9 cellular contexts compared by ENCODE assay signal in genomic region chr2:12057436-12058166, GRCh38.
DNase-seq lines count a peak whose midpoint lies in the region; ATAC-seq, FAIRE-seq and TF ChIP-seq lines count a peak whose summit lies in the region.
"Had no signal": no experiment of that assay in that cellular context is flagged by ENCODE, and none has a peak within 500 bp of the region (broad histone marks: within the 10 kb centered on the region; RNA-seq: fewer than 3 reads in every experiment).

No MANE protein-coding gene starts in this region.

- peak overlapping the region; percentile 82 for H3K4ac ChIP-seq in H1 (replicated peaks; ENCODE audit: insufficient read length, low read depth, low read length)

- H3K79me2 ChIP-seq in H1 (ENCODE audit: control insufficient read depth in 1 of 2, insufficient read depth in 2 of 2, low read length in 2 of 2), result no peaks in the 10 kb centered on the region

- peaks cover 6% of the 10 kb centered on the region for H3K27me3 Mint-ChIP-seq in type B pancreatic cell

- peak overlapping the region; percentile 52 for H2BK120ac ChIP-seq in H1 (replicated peaks; ENCODE audit: low read depth, low read length)

- DNase-seq in NOMO-1 treated with dmso at 0.1 percent for 144 hours (lab: John Stamatoyannopoulos, UW; ENCODE audit: unreplicated experiment) (peak; percentile 85), H1 (ENCODE audit: low read depth in 1 of 2, low spot score in 2 of 2) (no peak), HPDE6-E6E7 (ENCODE audit: extremely low spot score) (no peak), type B pancreatic cell (ENCODE audit: extremely low spot score, unreplicated experiment) (no peak), superior temporal gyrus (ENCODE audit: extremely low spot score) (no peak)
- DNase-seq in stimulated activated effector memory CD8-positive, alpha-beta T cell treated with anti-CD3 and anti-CD28 coated beads, Interleukin-12 subunit alpha, Interleukin-12 subunit beta, amount 100 ng/mL, for 72 hours (ENCODE audit: low spot score in 2 of 2), result peak; percentile 47 to 78

- no peak overlapping the region for H3K27ac ChIP-seq in H1 (ENCODE audit: low read depth, low read length)

- 0 out of 2 replicates have a peak overlapping the region, but pooled peaks have one; percentile 39 for H3K18ac ChIP-seq in H1 (ENCODE audit: extremely low read depth, low read length)

- H3K4me3 Mint-ChIP-seq in stimulated activated effector memory CD8-positive, alpha-beta T cell treated with anti-CD3 and anti-CD28 coated beads, Interleukin-12 subunit alpha, Interleukin-12 subunit beta, amount 100 ng/mL, for 72 hours, result peak overlapping the region; percentile 30
- H3K4me3 Mint-ChIP-seq in type B pancreatic cell, result no peak overlapping the region
- H3K4me3 Mint-ChIP-seq: T-helper 1 cell treated with Interleukin-12 subunit alpha and Interleukin-12 subunit beta and Interleukin-4 antibody, amounts not matched to agents 30 μg/mL and 1 μg/mL, for 36 hours had no signal

- peaks cover 46% of the 10 kb centered on the region for H3K4me1 Mint-ChIP-seq in stimulated activated effector memory CD8-positive, alpha-beta T cell treated with anti-CD3 and anti-CD28 coated beads, Interleukin-12 subunit alpha, Interleukin-12 subunit beta, amount 100 ng/mL, for 72 hours
- peaks cover 20% of the 10 kb centered on the region for H3K4me1 Mint-ChIP-seq in type B pancreatic cell (ENCODE audit: unreplicated experiment)

- CTCF ChIA-PET in H1 (lab: Charles Lee; ENCODE audit: partially characterized antibody), result interaction anchor here (1.2 to 1.7 kb wide), 2 partner anchors 9 kb away, joined by 3 to 8 read pairs; no protein-coding TSS in a partner anchor

- H2AFZ ChIP-seq in H1 (ENCODE audit: low read length), result 0 out of 2 replicates have a peak overlapping the region, but pooled peaks have one; percentile 0

- H4K20me1 ChIP-seq in H1 (replicated peaks in 1 of 2; ENCODE audit: control insufficient read depth in 1 of 2, insufficient read depth in 2 of 2, low read length in 2 of 2), result no peaks in the 10 kb centered on the region

- H3K14ac ChIP-seq in H1 (ENCODE audit: insufficient read length), result no peak overlapping the region

- H3K23ac ChIP-seq in H1 (ENCODE audit: insufficient read length), result no peak overlapping the region

- ATAC-seq in GM19023 (IDR thresholded peaks at IDR 0.05; ENCODE audit: unreplicated experiment) (peak; percentile 76), HG02870 (IDR thresholded peaks at IDR 0.05; ENCODE audit: unreplicated experiment) (peak; percentile 75)
- ATAC-seq in stimulated activated effector memory CD8-positive, alpha-beta T cell treated with anti-CD3 and anti-CD28 coated beads, Interleukin-12 subunit alpha, Interleukin-12 subunit beta, amount 100 ng/mL, for 72 hours, result peak; percentile 95

- no peak overlapping the region for H3K4me3 ChIP-seq in H1 (ENCODE audit: extremely low read depth in 1 of 4, insufficient read depth in 2 of 4, low read depth in 3 of 4, low read length in 4 of 4)

- H2BK5ac ChIP-seq in H1 (ENCODE audit: low read depth, low read length), result peak overlapping the region; percentile 69; the same call in 1 of the 2 replicates

- H3K4me2 ChIP-seq in H1 (ENCODE audit: insufficient read depth in 1 of 2, low read depth in 2 of 2, low read length in 2 of 2), result no peak overlapping the region

- no peak overlapping the region for H4K5ac ChIP-seq in H1 (ENCODE audit: insufficient read length, low read depth, low read length)

- H3K27ac Mint-ChIP-seq in stimulated activated effector memory CD8-positive, alpha-beta T cell treated with anti-CD3 and anti-CD28 coated beads, Interleukin-12 subunit alpha, Interleukin-12 subunit beta, amount 100 ng/mL, for 72 hours, result peak overlapping the region; percentile 18
- no peak overlapping the region for H3K27ac Mint-ChIP-seq in type B pancreatic cell
- H3K27ac Mint-ChIP-seq: T-helper 1 cell treated with Interleukin-12 subunit alpha and Interleukin-12 subunit beta and Interleukin-4 antibody, amounts not matched to agents 30 μg/mL and 1 μg/mL, for 36 hours had no signal

- H3K4me1 ChIP-seq in H1 (replicated peaks in 1 of 4; ENCODE audit: control insufficient read depth in 3 of 4, insufficient read depth in 4 of 4, low read length in 3 of 4), result peaks cover 0 to 4% (median 1%) of the 10 kb centered on the region in 4 experiments; a peak in 3 of 7 replicates

- H4K91ac ChIP-seq in H1 (replicated peaks; ENCODE audit: insufficient read length, low read length), result peak overlapping the region; percentile 87

- H3K27me3 ChIP-seq in H1 (replicated peaks in 1 of 4; ENCODE audit: control insufficient read depth in 3 of 4, extremely low read depth in 1 of 4, insufficient read depth in 3 of 4, low read length in 3 of 4), result no peaks in the 10 kb centered on the region

- H3K9me3 Mint-ChIP-seq in stimulated activated effector memory CD8-positive, alpha-beta T cell treated with anti-CD3 and anti-CD28 coated beads, Interleukin-12 subunit alpha, Interleukin-12 subunit beta, amount 100 ng/mL, for 72 hours, result peaks cover 4% of the 10 kb centered on the region
- peaks cover 5% of the 10 kb centered on the region for H3K9me3 Mint-ChIP-seq in type B pancreatic cell

- TF ChIP-seq EP300 in H1 (IDR thresholded peaks at IDR 0.05; ENCODE audit: borderline replicate concordance in 1 of 2, low read depth in 2 of 2, low read length in 2 of 2), result no peak

- FAIRE-seq in H1 (lab: Jason Lieb, UNC), result no peak

- no peak for TF ChIP-seq POLR2A in H1 (IDR thresholded peaks at IDR 0.05; ENCODE audit: control extremely low read depth in 1 of 2, low read depth in 2 of 2, low read length in 2 of 2)

- H3K79me1 ChIP-seq in H1 (ENCODE audit: low read depth, low read length), result no peaks in the 10 kb centered on the region

- peak overlapping the region; percentile 20; the same call in 1 of the 2 replicates for H4K8ac ChIP-seq in H1 (ENCODE audit: extremely low read depth, insufficient read depth, low read length)

- peak overlapping the region; percentile 47; the same call in 1 of the 2 replicates for H2AK5ac ChIP-seq in H1 (ENCODE audit: low read depth, low read length)

- H2BK20ac ChIP-seq in H1 (ENCODE audit: low read length), result peak overlapping the region; percentile 87

- POLR2A ChIA-PET in H1 (lab: Charles Lee; ENCODE audit: partially characterized antibody), result no interaction called here

- TF ChIP-seq CTCF in H1 (IDR thresholded peaks at IDR 0.05; ENCODE audit: control extremely low read depth in 1 of 3, insufficient read depth in 1 of 3, low read depth in 1 of 3, low read length in 3 of 3) (no peak), type B pancreatic cell (conservative IDR thresholded peaks at IDR 0.05) (no peak)

- H3K56ac ChIP-seq in H1 (replicated peaks; ENCODE audit: insufficient read length, low read depth, low read length), result no peak overlapping the region

- no peaks in the 10 kb centered on the region for H3K36me3 ChIP-seq in H1 (ENCODE audit: control insufficient read depth in 2 of 4, insufficient read depth in 4 of 4, low read length in 3 of 4)

- no peaks in the 10 kb centered on the region for H3K36me3 Mint-ChIP-seq in stimulated activated effector memory CD8-positive, alpha-beta T cell treated with anti-CD3 and anti-CD28 coated beads, Interleukin-12 subunit alpha, Interleukin-12 subunit beta, amount 100 ng/mL, for 72 hours
- peaks cover 3% of the 10 kb centered on the region for H3K36me3 Mint-ChIP-seq in type B pancreatic cell

- no peak overlapping the region for H2BK15ac ChIP-seq in H1 (ENCODE audit: low read length)

- no peaks in the 10 kb centered on the region for H3K23me2 ChIP-seq in H1 (ENCODE audit: low read depth, low read length)

- WGBS in H1 (ENCODE audit: extremely low coverage in 1 of 2, insufficient coverage in 1 of 2, insufficient read length in 1 of 2, insufficient replicate concordance in 2 of 2, low coverage in 1 of 2, low lambda C conversion rate in 2 of 2, missing lambda C conversion rate in 1 of 2), 2 experiments, result 78% methylated on average over 12 of the region's 12 CpGs; no CpG with 5 or more reads in 1 of the 2 experiments

- no peaks in the 10 kb centered on the region for H3K9me3 ChIP-seq in H1 (ENCODE audit: insufficient read depth in 2 of 2, low read depth in 1 of 2, low read length in 1 of 2)

- H3K9ac ChIP-seq in H1 (replicated peaks in 1 of 4; ENCODE audit: extremely low read depth in 1 of 4, low read depth in 3 of 4, low read length in 3 of 4), result no peak overlapping the region

- peak overlapping the region; percentile 71; the same call in 1 of the 2 replicates for H2BK12ac ChIP-seq in H1 (ENCODE audit: low read depth, low read length)

- TF ChIP-seq RAD21 in H1 (IDR thresholded peaks at IDR 0.05 in 1 of 2, conservative IDR thresholded peaks at IDR 0.05 in 1 of 2; ENCODE audit: low read depth in 2 of 2, low read length in 2 of 2), result no peak

TF ChIP-seq in H1, 55 proteins besides CTCF, POLR2A, EP300 and RAD21:
- TF ChIP-seq MAFK (IDR thresholded peaks at IDR 0.05; ENCODE audit: low read depth, low read length) (peak; percentile 6; the same call in 1 of the 2 replicates), CHD1 (IDR thresholded peaks at IDR 0.05; ENCODE audit: low read depth, low read length) (no peak), JUND (IDR thresholded peaks at IDR 0.05; ENCODE audit: low read length) (peak; percentile 59; the same call in 1 of the 2 replicates), BACH1 (IDR thresholded peaks at IDR 0.05; ENCODE audit: low read length) (0 out of 2 replicates have a peak, but pooled peaks have one; percentile 31)

Comparison
In these comparisons a context has a peak if more than half of its experiments do, and no peak if none do; other contexts are left out.
1. DNase-seq: peak in NOMO-1 treated with dmso at 0.1 percent for 144 hours (single experiment) and stimulated activated effector memory CD8-positive, alpha-beta T cell treated with anti-CD3 and anti-CD28 coated beads, Interleukin-12 subunit alpha, Interleukin-12 subunit beta, amount 100 ng/mL, for 72 hours (2 of 2); none in H1 (0 of 2), HPDE6-E6E7 (single experiment), type B pancreatic cell (single experiment) and superior temporal gyrus (single experiment).
2. Peak in every context shown above with its lines, with median percentiles within 50 percentile points of each other: ATAC-seq.